ENCODE assay signal across 7 cellular contexts in genomic region chr15:83365370-83365938, GRCh38.
A peak's percentile ranks its signal among the peaks of the same experiment; 100 is the strongest.
DNase-seq lines count a peak whose midpoint lies in the region; ATAC-seq and TF ChIP-seq lines count a peak whose summit lies in the region.

No MANE protein-coding gene starts in this region.

- no peak overlapping the region for H4K91ac ChIP-seq in H9 (ENCODE audit: insufficient read length, low read depth, low read length)

- no peak overlapping the region for H2BK15ac ChIP-seq in H9 (ENCODE audit: low read depth, low read length)
- no peak overlapping the region for H2BK15ac ChIP-seq in mesendoderm (replicated peaks; ENCODE audit: low read depth)

- no peak overlapping the region for H2BK20ac ChIP-seq in H9 (ENCODE audit: low read depth, low read length, poor library complexity, severe bottlenecking)

- H4K20me1 ChIP-seq in H9 (ENCODE audit: control insufficient read depth, insufficient read depth, insufficient read length) = no peaks in the 10 kb centered on the region

- H3K36me3 ChIP-seq in SJSA1 = no peaks in the 10 kb centered on the region
- H3K36me3 ChIP-seq in endodermal cell (ENCODE audit: control insufficient read depth, insufficient read depth, low read length) = no peaks in the 10 kb centered on the region
- H3K36me3 ChIP-seq in mesendoderm (ENCODE audit: control insufficient read depth, insufficient read depth, low read length) = no peaks in the 10 kb centered on the region
- no peaks in the 10 kb centered on the region for H3K36me3 ChIP-seq in tibial nerve

- no peaks in the 10 kb centered on the region for H3K36me3 Mint-ChIP-seq in H9 (ENCODE audit: insufficient read depth in 1 of 3, low read depth in 3 of 3)
- H3K36me3 Mint-ChIP-seq in endodermal cell (ENCODE audit: low read depth) = no peaks in the 10 kb centered on the region

- no peak overlapping the region for H3K4ac ChIP-seq in H9 (ENCODE audit: low read depth, low read length)
- no peak overlapping the region for H3K4ac ChIP-seq in mesendoderm (ENCODE audit: low read depth, low read length)

- no peaks in the 10 kb centered on the region; the same call in 1 of the 2 replicates for H3K27me3 ChIP-seq in H9 (ENCODE audit: insufficient read depth, low read length)
- H3K27me3 ChIP-seq in SJSA1 (replicated peaks) = peaks cover 17% of the 10 kb centered on the region
- peaks cover 57% of the 10 kb centered on the region for H3K27me3 ChIP-seq in endodermal cell (ENCODE audit: control insufficient read depth, insufficient read depth, low read length, poor library complexity, severe bottlenecking)
- H3K27me3 ChIP-seq in mesendoderm (ENCODE audit: insufficient read depth, low read length, poor library complexity) = no peaks in the 10 kb centered on the region
- H3K27me3 ChIP-seq in tibial nerve = peaks cover 0 to 37% of the 10 kb centered on the region in 2 donors

- H4K8ac ChIP-seq in H9 (replicated peaks; ENCODE audit: insufficient read length, low read depth, low read length) = no peak overlapping the region
- no peak overlapping the region for H4K8ac ChIP-seq in mesendoderm (ENCODE audit: low read depth, low read length)

- no peak overlapping the region for H2BK12ac ChIP-seq in H9 (ENCODE audit: insufficient read length, low read depth, low read length)

- H2BK5ac ChIP-seq in H9 (ENCODE audit: insufficient read length, low read length) (no peak overlapping the region), mesendoderm (ENCODE audit: low read length) (no peak overlapping the region)

- H3K27ac ChIP-seq in H9 (ENCODE audit: insufficient read length, low read depth, low read length) (no peak overlapping the region), SJSA1 (no peak overlapping the region), endodermal cell (ENCODE audit: low read depth, low read length) (no peak overlapping the region), mesendoderm (ENCODE audit: low read depth, low read length) (no peak overlapping the region), tibial nerve (peak overlapping the region in 1 of 4 donors; percentile 35)

- H3K4me2 ChIP-seq in H9 (ENCODE audit: insufficient read depth, insufficient read length, low read length) = peak overlapping the region; percentile 96
- H3K4me2 ChIP-seq in mesendoderm (ENCODE audit: low read length) = peak overlapping the region; percentile 58

- peaks cover 6% of the 10 kb centered on the region for H3K23me2 ChIP-seq in H9 (ENCODE audit: insufficient read length, low read depth, low read length, poor library complexity, severe bottlenecking)

- no peak overlapping the region for H3K56ac ChIP-seq in H9 (ENCODE audit: insufficient read length, low read depth, low read length)
- H3K56ac ChIP-seq in mesendoderm (ENCODE audit: low read length) = peak overlapping the region; percentile 54

- H3K4me3 ChIP-seq in SJSA1 (peak overlapping the region; percentile 12), endodermal cell (ENCODE audit: low read length) (peak overlapping the region; percentile 73), mesendoderm (ENCODE audit: low read length) (peak overlapping the region; percentile 7), tibial nerve (peak overlapping the region in 3 of 4 donors; percentile 22 to 48 (median 33))

- peaks cover 42% of the 10 kb centered on the region for H3K27me3 Mint-ChIP-seq in H9 (ENCODE audit: low read depth)
- peaks cover 70% of the 10 kb centered on the region for H3K27me3 Mint-ChIP-seq in endodermal cell (ENCODE audit: insufficient read depth)

- H2BK120ac ChIP-seq in H9 (ENCODE audit: low read depth, low read length, poor library complexity, severe bottlenecking) (no peak overlapping the region), mesendoderm (ENCODE audit: low read depth, low read length) (no peak overlapping the region)

- no peaks in the 10 kb centered on the region for H3K9me3 ChIP-seq in H9 (ENCODE audit: control insufficient read depth, low read depth, low read length)
- no peaks in the 10 kb centered on the region; the same call in 1 of the 2 replicates for H3K9me3 ChIP-seq in SJSA1 (replicated peaks)
- H3K9me3 ChIP-seq in endodermal cell (ENCODE audit: control insufficient read depth, low read length) = no peaks in the 10 kb centered on the region
- H3K9me3 ChIP-seq in tibial nerve = no peaks in the 10 kb centered on the region

- H3K4me3 Mint-ChIP-seq in H9 (peak overlapping the region; percentile 57 to 77), endodermal cell (peak overlapping the region; percentile 42)

- H3K18ac ChIP-seq in H9 (ENCODE audit: insufficient read length, low read depth, low read length) (no peak overlapping the region), mesendoderm (ENCODE audit: low read length) (no peak overlapping the region)

- H3K9me3 Mint-ChIP-seq in H9 = no peaks in the 10 kb centered on the region
- no peaks in the 10 kb centered on the region for H3K9me3 Mint-ChIP-seq in endodermal cell

- H3K79me1 ChIP-seq in H9 (ENCODE audit: insufficient read depth, low read depth, low read length, poor library complexity, severe bottlenecking) (no peaks in the 10 kb centered on the region), mesendoderm (ENCODE audit: low read length) (no peaks in the 10 kb centered on the region)

- H3K27ac Mint-ChIP-seq in H9 (no peak overlapping the region), endodermal cell (no peak overlapping the region)

- no peaks in the 10 kb centered on the region; the same call in 1 of the 2 replicates for H3K4me1 ChIP-seq in H9 (ENCODE audit: insufficient read depth, low read length)
- no peaks in the 10 kb centered on the region for H3K4me1 ChIP-seq in SJSA1 (replicated peaks)
- H3K4me1 ChIP-seq in endodermal cell (ENCODE audit: control insufficient read depth, insufficient read depth, low read length) = no peaks in the 10 kb centered on the region
- H3K4me1 ChIP-seq in mesendoderm (ENCODE audit: control insufficient read depth, low read depth, low read length) = no peaks in the 10 kb centered on the region
- H3K4me1 ChIP-seq in tibial nerve = peaks cover 0 to 11% (median 0%) of the 10 kb centered on the region in 4 donors

- H2AFZ ChIP-seq in H9 (ENCODE audit: low read length) = peak overlapping the region; percentile 15

- H3K79me2 ChIP-seq in H9 (ENCODE audit: insufficient read depth, low read length) = no peaks in the 10 kb centered on the region
- H3K79me2 ChIP-seq in mesendoderm (ENCODE audit: control insufficient read depth, insufficient read depth, low read length) = no peaks in the 10 kb centered on the region

- H3K9ac ChIP-seq in H9 (ENCODE audit: extremely low read depth, insufficient read length, low read length) = no peak overlapping the region
- H3K9ac ChIP-seq in endodermal cell (ENCODE audit: extremely low read depth, low read length, poor library complexity, severe bottlenecking) = no peak overlapping the region
- no peak overlapping the region for H3K9ac ChIP-seq in mesendoderm (ENCODE audit: low read length)

- peak in 1 of 2 donors; percentile 45 for TF ChIP-seq EP300 in tibial nerve (IDR thresholded peaks at IDR 0.05)

- no peak overlapping the region for H3K14ac ChIP-seq in H9 (ENCODE audit: insufficient read depth, low read length)

- H2AK5ac ChIP-seq in H9 (ENCODE audit: insufficient read length, low read length) = no peak overlapping the region
- H2AK5ac ChIP-seq in mesendoderm (ENCODE audit: low read length) = no peak overlapping the region

- TF ChIP-seq CTCF in H9 (conservative IDR thresholded peaks at IDR 0.05) (no peak; the same call in 2 of the 3 replicates), endodermal cell (conservative IDR thresholded peaks at IDR 0.05) (peak; percentile 23), tibial nerve (IDR thresholded peaks at IDR 0.05) (no peak)

- H3T11ph ChIP-seq in H9 (ENCODE audit: low read length) = no peak overlapping the region

- no peak overlapping the region for H4K5ac ChIP-seq in H9 (ENCODE audit: insufficient read length, low read depth, low read length)
- no peak overlapping the region for H4K5ac ChIP-seq in mesendoderm (ENCODE audit: low read length)

- ATAC-seq in left colon (no peak), GM18858 (IDR thresholded peaks at IDR 0.05; ENCODE audit: unreplicated experiment) (no peak)

- DNase-seq in H9 (peak; percentile 51), SJSA1 (ENCODE audit: low read depth in 1 of 2, low spot score in 2 of 2) (no peak), endodermal cell (peak; percentile 72), mesendoderm (peak; percentile 48), tibial nerve (ENCODE audit: low spot score in 2 of 2) (peak in 1 of 2 donors; percentile 50), left colon (no peak)

- no CpG with 5 or more reads among the region's 27 CpGs for WGBS in H9 (ENCODE audit: extremely low coverage, insufficient read length, low lambda C conversion rate)
- WGBS in endodermal cell (ENCODE audit: insufficient coverage in 1 of 2, insufficient read length in 1 of 2), 2 experiments = 6 to 8% methylated on average over 11 to 27 of the region's 27 CpGs
- WGBS in mesendoderm (ENCODE audit: extremely low coverage, insufficient coverage, low lambda C conversion rate) = no CpG with 5 or more reads among the region's 27 CpGs
- 1 to 2% methylated on average over 27 of the region's 27 CpGs for WGBS in tibial nerve, 2 donors

- peaks cover 9 to 14% of the 10 kb centered on the region in 2 experiments for H3K4me1 Mint-ChIP-seq in H9
- H3K4me1 Mint-ChIP-seq in endodermal cell = peaks cover 2% of the 10 kb centered on the region

- no peak overlapping the region for H3K23ac ChIP-seq in H9 (ENCODE audit: insufficient read length, low read depth, low read length)
- no peak overlapping the region for H3K23ac ChIP-seq in mesendoderm (ENCODE audit: low read length)

- intact Hi-C loops in left colon (cut with DNase I, micrococcal nuclease) = no loop called here

- no peak for TF ChIP-seq POLR2A in tibial nerve (IDR thresholded peaks at IDR 0.05)

Comparison
In these comparisons a context has a peak if more than half of its experiments do, and no peak if none do; other contexts are left out.
1. DNase-seq: peak in H9 (single experiment), endodermal cell (single experiment) and mesendoderm (single experiment); none in SJSA1 (0 of 2) and left colon (0 of 2).
2. H3K4me3 ChIP-seq: peak in every context shown above with its lines; median percentile 73 in endodermal cell; 33 in tibial nerve; 12 in SJSA1; 7 in mesendoderm.